Comparison of ENCODE assay signal across 11 cellular contexts in the genomic region with DNA sequence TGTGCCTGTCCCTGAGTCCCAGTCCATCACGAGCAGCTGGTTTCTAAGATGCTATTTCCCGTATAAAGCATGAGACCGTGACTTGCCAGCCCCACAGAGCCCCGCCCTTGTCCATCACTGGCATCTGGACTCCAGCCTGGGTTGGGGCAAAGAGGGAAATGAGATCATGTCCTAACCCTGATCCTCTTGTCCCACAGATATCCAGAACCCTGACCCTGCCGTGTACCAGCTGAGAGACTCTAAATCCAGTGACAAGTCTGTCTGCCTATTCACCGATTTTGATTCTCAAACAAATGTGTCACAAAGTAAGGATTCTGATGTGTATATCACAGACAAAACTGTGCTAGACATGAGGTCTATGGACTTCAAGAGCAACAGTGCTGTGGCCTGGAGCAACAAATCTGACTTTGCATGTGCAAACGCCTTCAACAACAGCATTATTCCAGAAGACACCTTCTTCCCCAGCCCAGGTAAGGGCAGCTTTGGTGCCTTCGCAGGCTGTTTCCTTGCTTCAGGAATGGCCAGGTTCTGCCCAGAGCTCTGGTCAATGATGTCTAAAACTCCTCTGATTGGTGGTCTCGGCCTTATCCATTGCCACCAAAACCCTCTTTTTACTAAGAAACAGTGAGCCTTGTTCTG. TPM values are rescaled to one million over a fixed set of nuclear protein-coding genes. Genes with fewer than 3 reads are reported as not detected.
DNase-seq lines count a peak whose midpoint lies in the region; TF ChIP-seq lines count a peak whose summit lies in the region.
"Had no signal": no experiment of that assay in that cellular context is flagged by ENCODE, and none has a peak within 500 bp of the region (broad histone marks: within the 10 kb centered on the region; RNA-seq: fewer than 3 reads in every experiment).

No MANE protein-coding gene starts in this region.

- WGBS in suprapubic skin = 65% methylated on average over 9 of the region's 9 CpGs

- TF ChIP-seq EP300 in suprapubic skin (IDR thresholded peaks at IDR 0.05) = no peak

- H3K27me3 Mint-ChIP-seq in activated T-helper 2 cell treated with anti-CD3 and anti-CD28 coated beads, Interferon-gamma antibody, Interleukin-2, Interleukin-4, amounts not matched to agents 10 μg/mL and 5 μg/mL and 100 μg/mL, durations not matched to agents 14 hours and 24 hours and 36 hours (ENCODE audit: low read depth) = no peaks in the 10 kb centered on the region

- H3K9me3 Mint-ChIP-seq in activated T-helper 2 cell treated with anti-CD3 and anti-CD28 coated beads, Interferon-gamma antibody, Interleukin-2, Interleukin-4, amounts not matched to agents 10 μg/mL and 5 μg/mL and 100 μg/mL, durations not matched to agents 14 hours and 24 hours and 36 hours = no peaks in the 10 kb centered on the region
- H3K9me3 Mint-ChIP-seq: neural crest cell had no signal

- H3K4me3 ChIP-seq in suprapubic skin = no peak overlapping the region
- H3K4me3 ChIP-seq: GM12878 had no signal

- H3K9me3 ChIP-seq in suprapubic skin = no peaks in the 10 kb centered on the region

- TF ChIP-seq POLR2A in suprapubic skin (IDR thresholded peaks at IDR 0.05) = no peak

- H3K4me1 Mint-ChIP-seq in activated T-helper 2 cell treated with anti-CD3 and anti-CD28 coated beads, Interferon-gamma antibody, Interleukin-2, Interleukin-4, amounts not matched to agents 10 μg/mL and 5 μg/mL and 100 μg/mL, durations not matched to agents 14 hours and 24 hours and 36 hours (ENCODE audit: low read depth) = peaks cover 93% of the 10 kb centered on the region

- H3K4me3 Mint-ChIP-seq in activated T-helper 2 cell treated with anti-CD3 and anti-CD28 coated beads, Interferon-gamma antibody, Interleukin-2, Interleukin-4, amounts not matched to agents 10 μg/mL and 5 μg/mL and 100 μg/mL, durations not matched to agents 14 hours and 24 hours and 36 hours (ENCODE audit: low read depth) = peak overlapping the region; percentile 78
- H3K4me3 Mint-ChIP-seq: neural crest cell had no signal

- peaks cover 97% of the 10 kb centered on the region for H3K36me3 Mint-ChIP-seq in activated T-helper 2 cell treated with anti-CD3 and anti-CD28 coated beads, Interferon-gamma antibody, Interleukin-2, Interleukin-4, amounts not matched to agents 10 μg/mL and 5 μg/mL and 100 μg/mL, durations not matched to agents 14 hours and 24 hours and 36 hours (ENCODE audit: low read depth)

- TF ChIP-seq CTCF in suprapubic skin (IDR thresholded peaks at IDR 0.05) = no peak

- no peaks in the 10 kb centered on the region for H3K27me3 ChIP-seq in suprapubic skin
- H3K27me3 ChIP-seq: foreskin keratinocyte had no signal

- H3K4me1 ChIP-seq in suprapubic skin = peaks cover 45% of the 10 kb centered on the region

- peak; percentile 75 for DNase-seq in activated CD8-positive, alpha-beta memory T cell treated with anti-CD3 and anti-CD28 coated beads for 24 hours
- no peak for DNase-seq in activated CD8-positive, alpha-beta memory T cell treated with anti-CD3 and anti-CD28 coated beads, Interleukin-2, amount 50 U/mL, for 4 hours
- DNase-seq in activated T-helper 2 cell treated with anti-CD3 and anti-CD28 coated beads, Interferon-gamma antibody, Interleukin-2, Interleukin-4, amounts not matched to agents 10 μg/mL and 5 μg/mL and 100 μg/mL, durations not matched to agents 14 hours and 24 hours and 36 hours (ENCODE audit: low spot score) = no peak
- peak; percentile 44 for DNase-seq in kidney tubule cell (ENCODE audit: low spot score)
- DNase-seq in suprapubic skin (ENCODE audit: low spot score in 2 of 2) = no peak
- DNase-seq in NK-92 treated with Interleukin-12 subunit alpha and Interleukin-12 subunit beta, amount 100 ng/mL, for 24 hours (lab: John Stamatoyannopoulos, UW) = no peak
- DNase-seq in SHP77 treated with DMSO at 0.1 percent for 48 hours (lab: John Stamatoyannopoulos, UW) = no peak
- no peak for DNase-seq in 8988T

- no peaks in the 10 kb centered on the region for H3K36me3 ChIP-seq in suprapubic skin

- H3K27ac Mint-ChIP-seq in activated T-helper 2 cell treated with anti-CD3 and anti-CD28 coated beads, Interferon-gamma antibody, Interleukin-2, Interleukin-4, amounts not matched to agents 10 μg/mL and 5 μg/mL and 100 μg/mL, durations not matched to agents 14 hours and 24 hours and 36 hours = peak overlapping the region; percentile 90

- intact Hi-C loops in activated T-helper 2 cell treated with anti-CD3 and anti-CD28 coated beads, Interferon-gamma antibody, Interleukin-2, Interleukin-4, amounts not matched to agents 10 μg/mL and 5 μg/mL and 100 μg/mL, durations not matched to agents 14 hours and 24 hours and 36 hours (cut with micrococcal nuclease) = no loop called here

- peak overlapping the region; percentile 60 for H3K27ac ChIP-seq in suprapubic skin
- H3K27ac ChIP-seq: foreskin keratinocyte had no signal

RNA-seq across cellular contexts. Expression of a gene that starts 41.6 kb away (rescaled TPM):
- 246 and 256 TPM in 2 replicates for total RNA-seq in activated T-helper 2 cell treated with anti-CD3 and anti-CD28 coated beads, Interferon-gamma antibody, Interleukin-2, Interleukin-4, amounts not matched to agents 10 μg/mL and 5 μg/mL and 100 μg/mL, durations not matched to agents 14 hours and 24 hours and 36 hours
- total RNA-seq in suprapubic skin = 100 to 1,000 TPM; 110 to 212 (median 187) TPM

RNA-seq across cellular contexts. Expression of a gene that starts 50.7 kb away (rescaled TPM):
- 9.2 and 10.8 TPM in 2 replicates for total RNA-seq in activated T-helper 2 cell treated with anti-CD3 and anti-CD28 coated beads, Interferon-gamma antibody, Interleukin-2, Interleukin-4, amounts not matched to agents 10 μg/mL and 5 μg/mL and 100 μg/mL, durations not matched to agents 14 hours and 24 hours and 36 hours
- total RNA-seq in suprapubic skin = 10 to 100 TPM; 15.3 to 30.4 (median 21.8) TPM

Comparison
In these comparisons a context has a peak if more than half of its experiments do, and no peak if none do; other contexts are left out.
1. DNase-seq: peak in activated CD8-positive, alpha-beta memory T cell treated with anti-CD3 and anti-CD28 coated beads for 24 hours (single experiment) and kidney tubule cell (single experiment); none in activated CD8-positive, alpha-beta memory T cell treated with anti-CD3 and anti-CD28 coated beads, Interleukin-2, amount 50 U/mL, for 4 hours (single experiment), activated T-helper 2 cell treated with anti-CD3 and anti-CD28 coated beads, Interferon-gamma antibody, Interleukin-2, Interleukin-4, amounts not matched to agents 10 μg/mL and 5 μg/mL and 100 μg/mL, durations not matched to agents 14 hours and 24 hours and 36 hours (single experiment), suprapubic skin (0 of 2), NK-92 treated with Interleukin-12 subunit alpha and Interleukin-12 subunit beta, amount 100 ng/mL, for 24 hours (single experiment), SHP77 treated with DMSO at 0.1 percent for 48 hours (single experiment) and 8988T (single experiment).